Comparison of ENCODE assay signal across 12 cellular contexts in the genomic region with DNA sequence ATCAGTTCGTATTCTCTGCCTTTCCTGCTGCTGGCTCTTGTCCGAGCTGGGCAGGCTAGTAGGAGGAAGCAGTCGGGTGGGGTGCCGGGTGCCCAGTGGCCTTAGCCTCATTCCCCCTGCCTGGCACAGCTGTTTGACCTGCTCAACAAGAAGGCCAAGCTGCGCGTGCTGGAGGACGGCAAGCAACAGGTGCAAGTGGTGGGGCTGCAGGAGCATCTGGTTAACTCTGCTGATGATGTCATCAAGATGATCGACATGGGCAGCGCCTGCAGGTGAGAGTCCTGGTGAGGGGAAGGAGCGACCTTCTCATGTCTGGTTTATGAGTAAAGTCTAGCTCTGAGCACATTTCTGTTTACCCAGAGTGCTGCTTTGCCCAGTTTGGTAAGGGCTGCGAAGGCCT. TPM values are rescaled to one million over a fixed set of nuclear protein-coding genes. Genes with fewer than 3 reads are reported as not detected.
DNase-seq lines count a peak whose midpoint lies in the region; ATAC-seq lines count a peak whose summit lies in the region.
"Had no signal": no experiment of that assay in that cellular context is flagged by ENCODE, and none has a peak within 500 bp of the region (broad histone marks: within the 10 kb centered on the region; RNA-seq: fewer than 3 reads in every experiment).

No MANE protein-coding gene starts in this region.

- peaks cover 54% of the 10 kb centered on the region for H3K36me3 Mint-ChIP-seq in T-helper 1 cell treated with Interleukin-12 subunit alpha and Interleukin-12 subunit beta and Interleukin-4 antibody, amounts not matched to agents 30 μg/mL and 1 μg/mL, for 36 hours (ENCODE audit: low read depth)

- peaks cover 4% of the 10 kb centered on the region for H3K4me1 Mint-ChIP-seq in T-helper 1 cell treated with Interleukin-12 subunit alpha and Interleukin-12 subunit beta and Interleukin-4 antibody, amounts not matched to agents 30 μg/mL and 1 μg/mL, for 36 hours (ENCODE audit: low read depth)
- H3K4me1 Mint-ChIP-seq: H9 had no signal

- no peaks in the 10 kb centered on the region for H3K9me3 Mint-ChIP-seq in T-helper 1 cell treated with Interleukin-12 subunit alpha and Interleukin-12 subunit beta and Interleukin-4 antibody, amounts not matched to agents 30 μg/mL and 1 μg/mL, for 36 hours
- H3K9me3 Mint-ChIP-seq: CD4-positive, CD25-positive, alpha-beta regulatory T cell; H9 had no signal

- peak; percentile 22 for ATAC-seq in esophagus mucosa

- no peaks in the 10 kb centered on the region for H3K27me3 Mint-ChIP-seq in T-helper 1 cell treated with Interleukin-12 subunit alpha and Interleukin-12 subunit beta and Interleukin-4 antibody, amounts not matched to agents 30 μg/mL and 1 μg/mL, for 36 hours (ENCODE audit: low read depth)
- H3K27me3 Mint-ChIP-seq: CD4-positive, CD25-positive, alpha-beta regulatory T cell had no signal

- H3K27ac Mint-ChIP-seq in T-helper 1 cell treated with Interleukin-12 subunit alpha and Interleukin-12 subunit beta and Interleukin-4 antibody, amounts not matched to agents 30 μg/mL and 1 μg/mL, for 36 hours = peak overlapping the region; percentile 19
- H3K27ac Mint-ChIP-seq: H9 had no signal

- no peak overlapping the region for H3K4me3 Mint-ChIP-seq in T-helper 1 cell treated with Interleukin-12 subunit alpha and Interleukin-12 subunit beta and Interleukin-4 antibody, amounts not matched to agents 30 μg/mL and 1 μg/mL, for 36 hours
- H3K4me3 Mint-ChIP-seq: CD4-positive, CD25-positive, alpha-beta regulatory T cell; H9 had no signal

- no peak for DNase-seq in T-helper 1 cell
- no peak for DNase-seq in A172 (ENCODE audit: low spot score)
- no peak for DNase-seq in NCI-H345 (lab: John Stamatoyannopoulos, UW)
- DNase-seq: 8988T; ACHN; CD4-positive, CD25-positive, alpha-beta regulatory T cell; DMS79; GOT3; H9 had no signal

RNA-seq across cellular contexts. Expression of a gene that starts 16.3 kb away (rescaled TPM):
- 2,198 TPM for total RNA-seq in esophagus mucosa
- total RNA-seq in A172 (2014; rRNA removed; shearing (Covaris generic)) = 1,717 and 1,928 TPM in 2 replicates

RNA-seq across cellular contexts. Expression of a gene that starts 19.4 kb away (rescaled TPM):
- total RNA-seq in esophagus mucosa = 15.2 TPM
- 54.6 and 56.7 TPM in 2 replicates for total RNA-seq in A172 (2014; rRNA removed; shearing (Covaris generic))

RNA-seq across cellular contexts. Expression of a gene that starts 28.1 kb away (rescaled TPM):
- not detected for total RNA-seq in esophagus mucosa
- not detected in 2 replicates for total RNA-seq in A172 (2014; rRNA removed; shearing (Covaris generic))
- total RNA-seq: CD4-positive, CD25-positive, alpha-beta regulatory T cell; G401; H9 had no signal

RNA-seq across cellular contexts. Expression of a gene that starts 28.9 kb away (rescaled TPM):
- total RNA-seq in esophagus mucosa = not detected
- 0.05 TPM in 1 of 2 replicates, not detected in the other for total RNA-seq in A172 (2014; rRNA removed; shearing (Covaris generic))

RNA-seq across cellular contexts. Expression of a gene that starts 41.1 kb away (rescaled TPM):
- total RNA-seq in esophagus mucosa = 20.7 TPM
- total RNA-seq in A172 (2014; rRNA removed; shearing (Covaris generic)) = 11.3 and 15.9 TPM in 2 replicates
